In genomic region chr7:27151341-27151944, GRCh38 we compare ENCODE assay signal across 8 cellular contexts. TPM values are rescaled to one million over a fixed set of nuclear protein-coding genes. Genes with fewer than 3 reads are reported as not detected.
DNase-seq lines count a peak whose midpoint lies in the region; ATAC-seq and TF ChIP-seq lines count a peak whose summit lies in the region.

No MANE protein-coding gene starts in this region.

- no peaks in the 10 kb centered on the region for H3K79me2 ChIP-seq in SK-N-SH (ENCODE audit: insufficient read depth)

- TF ChIP-seq EP300 in SK-N-SH (IDR thresholded peaks at IDR 0.05; ENCODE audit: borderline replicate concordance in 1 of 2, low read depth in 1 of 2, low read length in 1 of 2) (no peak), stomach (IDR thresholded peaks at IDR 0.05) (no peak)

- DNase-seq in SK-N-SH (no peak), stomach (no peak), kidney glomerular epithelial cell (lab: John Stamatoyannopoulos, UW) (no peak), DMS153 (lab: John Stamatoyannopoulos, UW) (no peak), AG08396 (ENCODE audit: low spot score) (no peak)

- TF ChIP-seq RAD21 in SK-N-SH (IDR thresholded peaks at IDR 0.05; ENCODE audit: low read length), result no peak

- peaks cover 100% of the 10 kb centered on the region for H3K27me3 ChIP-seq in SK-N-SH (ENCODE audit: insufficient read depth)
- peaks cover 100% of the 10 kb centered on the region for H3K27me3 ChIP-seq in iPS-20b (ENCODE audit: insufficient read depth, low read length)
- H3K27me3 ChIP-seq in stomach, result peaks cover 10 to 100% (median 93%) of the 10 kb centered on the region in 3 donors

- H3K9ac ChIP-seq in SK-N-SH (no peak overlapping the region), iPS-20b (ENCODE audit: low read depth, low read length) (no peak overlapping the region)

- POLR2A ChIA-PET in SK-N-SH (lab: Yijun Ruan, JAX), result no interaction called here

- WGBS in SK-N-SH (ENCODE audit: low lambda C conversion rate), result 27% methylated on average over 24 of the region's 27 CpGs
- WGBS in stomach, 5 donors, result 7 to 17% (median 9%) methylated on average over 20 to 27 of the region's 27 CpGs

- TF ChIP-seq POLR2A in stomach (IDR thresholded peaks at IDR 0.05), result no peak

- CTCF ChIA-PET in SK-N-SH (lab: Yijun Ruan, JAX), result interaction anchor here (0.6 to 10.9 kb wide), 37 partner anchors 7 to 1259 kb away, joined by 3 to 270 read pairs (median 5); partner anchors contain the start of genes HOXA10, HOXA13, HOXA4 and HOXA7

- intact Hi-C loops in stomach (cut with DNase I; ENCODE audit: low total_unique reads), result no loop called here

- no peak for ATAC-seq in SK-N-SH treated with all-trans-retinoic acid at 6 μM for 48 hours

- no peaks in the 10 kb centered on the region for H3K9me2 ChIP-seq in SK-N-SH

- H3K9me3 ChIP-seq in SK-N-SH, result no peaks in the 10 kb centered on the region
- H3K9me3 ChIP-seq in iPS-20b (ENCODE audit: insufficient read depth, low read depth, low read length), result peaks cover 19% of the 10 kb centered on the region; the same call in 1 of the 2 replicates
- peaks cover 0 to 9% (median 0%) of the 10 kb centered on the region in 4 donors for H3K9me3 ChIP-seq in stomach

- no peak overlapping the region for H3K27ac ChIP-seq in SK-N-SH (ENCODE audit: low read depth in 2 of 2, low read length in 1 of 2)
- H3K27ac ChIP-seq in iPS-20b (ENCODE audit: low read length), result no peak overlapping the region
- H3K27ac ChIP-seq in stomach, result peak overlapping the region; percentile 72 to 99 (median 88)

- H3K4me1 ChIP-seq in SK-N-SH (ENCODE audit: control insufficient read depth in 1 of 2, insufficient read depth in 2 of 2, low read depth in 1 of 2, low read length in 1 of 2) (peaks cover 0 to 9% of the 10 kb centered on the region in 2 experiments; a peak in 1 of 4 replicates), iPS-20b (ENCODE audit: insufficient read depth, low read length) (no peaks in the 10 kb centered on the region), stomach (peaks cover 20 to 74% (median 60%) of the 10 kb centered on the region in 4 donors)

- H4K20me1 ChIP-seq in SK-N-SH (ENCODE audit: insufficient read depth), result peaks cover 6% of the 10 kb centered on the region; the same call in 1 of the 2 replicates

- H2AFZ ChIP-seq in SK-N-SH (ENCODE audit: low read depth), result peak overlapping the region; percentile 73; the same call in 1 of the 2 replicates

- TF ChIP-seq CTCF in SK-N-SH (IDR thresholded peaks at IDR 0.05) (no peak), WI38 (IDR thresholded peaks at IDR 0.05; ENCODE audit: low read depth, low read length) (no peak), stomach (IDR thresholded peaks at IDR 0.05) (no peak)

- H3K36me3 ChIP-seq in SK-N-SH (replicated peaks in 1 of 2; ENCODE audit: control insufficient read depth in 1 of 2, insufficient read depth in 2 of 2, low read length in 1 of 2), result no peaks in the 10 kb centered on the region
- H3K36me3 ChIP-seq in iPS-20b (ENCODE audit: insufficient read depth, low read depth, low read length), result no peaks in the 10 kb centered on the region
- no peaks in the 10 kb centered on the region for H3K36me3 ChIP-seq in stomach

- no peaks in the 10 kb centered on the region for H3F3A ChIP-seq in SK-N-SH (replicated peaks; ENCODE audit: insufficient read depth)

- peak overlapping the region; percentile 32 to 63; a peak in 3 of 4 replicates for H3K4me3 ChIP-seq in SK-N-SH (ENCODE audit: low read depth in 2 of 2, low read length in 1 of 2)
- H3K4me3 ChIP-seq in WI38 (ENCODE audit: low read depth, low read length), result peak overlapping the region; percentile 54
- H3K4me3 ChIP-seq in iPS-20b (ENCODE audit: low read length), result peak overlapping the region; percentile 29; the same call in 1 of the 2 replicates
- peak overlapping the region; percentile 46 to 64 (median 52) for H3K4me3 ChIP-seq in stomach

- peak overlapping the region; percentile 76 for H3K4me2 ChIP-seq in SK-N-SH

TF ChIP-seq in SK-N-SH, 30 proteins besides CTCF, POLR2A, EP300 and RAD21 (continues in another document):
- TF ChIP-seq FOXM1 (IDR thresholded peaks at IDR 0.05; ENCODE audit: low read depth) (no peak), TEAD4 (IDR thresholded peaks at IDR 0.05; ENCODE audit: borderline replicate concordance, insufficient read depth) (no peak), SMC3 (IDR thresholded peaks at IDR 0.05; ENCODE audit: low read depth, low read length) (no peak), CHD2 (IDR thresholded peaks at IDR 0.05; ENCODE audit: low read length, partially characterized antibody) (no peak), JUND (IDR thresholded peaks at IDR 0.05) (no peak)
- TF ChIP-seq, protein P1, sequence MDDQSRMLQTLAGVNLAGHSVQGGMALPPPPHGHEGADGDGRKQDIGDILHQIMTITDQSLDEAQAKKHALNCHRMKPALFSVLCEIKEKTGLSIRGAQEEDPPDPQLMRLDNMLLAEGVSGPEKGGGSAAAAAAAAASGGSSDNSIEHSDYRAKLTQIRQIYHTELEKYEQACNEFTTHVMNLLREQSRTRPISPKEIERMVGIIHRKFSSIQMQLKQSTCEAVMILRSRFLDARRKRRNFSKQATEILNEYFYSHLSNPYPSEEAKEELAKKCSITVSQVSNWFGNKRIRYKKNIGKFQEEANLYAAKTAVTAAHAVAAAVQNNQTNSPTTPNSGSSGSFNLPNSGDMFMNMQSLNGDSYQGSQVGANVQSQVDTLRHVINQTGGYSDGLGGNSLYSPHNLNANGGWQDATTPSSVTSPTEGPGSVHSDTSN (IDR thresholded peaks at IDR 0.05), result no peak

TF ChIP-seq in SK-N-SH treated with all-trans-retinoic acid at 6 μM for 48 hours, 23 proteins besides CTCF, POLR2A, EP300 and RAD21 (continues in another document):
- no peak for TF ChIP-seq PPARA (CRISPR knock-in tag; IDR thresholded peaks at IDR 0.05; ENCODE audit: borderline replicate concordance)
- TF ChIP-seq GLIS3 (CRISPR knock-in tag; IDR thresholded peaks at IDR 0.05), result no peak
- TF ChIP-seq SNAI2 (CRISPR knock-in tag; IDR thresholded peaks at IDR 0.05), result no peak
- TF ChIP-seq ESRRG (CRISPR knock-in tag; IDR thresholded peaks at IDR 0.05), result no peak
- no peak for TF ChIP-seq TCF4 (CRISPR knock-in tag; IDR thresholded peaks at IDR 0.05; ENCODE audit: borderline replicate concordance)
- TF ChIP-seq CSDC2 (CRISPR knock-in tag; IDR thresholded peaks at IDR 0.05), result no peak
- TF ChIP-seq ZNF8 (CRISPR knock-in tag; IDR thresholded peaks at IDR 0.05), result no peak
- TF ChIP-seq ZNF565 (CRISPR knock-in tag; conservative IDR thresholded peaks at IDR 0.05; ENCODE audit: low read depth), result no peak
- TF ChIP-seq BACH2 (CRISPR knock-in tag; IDR thresholded peaks at IDR 0.05; ENCODE audit: borderline replicate concordance), result no peak
- TF ChIP-seq, protein P2, sequence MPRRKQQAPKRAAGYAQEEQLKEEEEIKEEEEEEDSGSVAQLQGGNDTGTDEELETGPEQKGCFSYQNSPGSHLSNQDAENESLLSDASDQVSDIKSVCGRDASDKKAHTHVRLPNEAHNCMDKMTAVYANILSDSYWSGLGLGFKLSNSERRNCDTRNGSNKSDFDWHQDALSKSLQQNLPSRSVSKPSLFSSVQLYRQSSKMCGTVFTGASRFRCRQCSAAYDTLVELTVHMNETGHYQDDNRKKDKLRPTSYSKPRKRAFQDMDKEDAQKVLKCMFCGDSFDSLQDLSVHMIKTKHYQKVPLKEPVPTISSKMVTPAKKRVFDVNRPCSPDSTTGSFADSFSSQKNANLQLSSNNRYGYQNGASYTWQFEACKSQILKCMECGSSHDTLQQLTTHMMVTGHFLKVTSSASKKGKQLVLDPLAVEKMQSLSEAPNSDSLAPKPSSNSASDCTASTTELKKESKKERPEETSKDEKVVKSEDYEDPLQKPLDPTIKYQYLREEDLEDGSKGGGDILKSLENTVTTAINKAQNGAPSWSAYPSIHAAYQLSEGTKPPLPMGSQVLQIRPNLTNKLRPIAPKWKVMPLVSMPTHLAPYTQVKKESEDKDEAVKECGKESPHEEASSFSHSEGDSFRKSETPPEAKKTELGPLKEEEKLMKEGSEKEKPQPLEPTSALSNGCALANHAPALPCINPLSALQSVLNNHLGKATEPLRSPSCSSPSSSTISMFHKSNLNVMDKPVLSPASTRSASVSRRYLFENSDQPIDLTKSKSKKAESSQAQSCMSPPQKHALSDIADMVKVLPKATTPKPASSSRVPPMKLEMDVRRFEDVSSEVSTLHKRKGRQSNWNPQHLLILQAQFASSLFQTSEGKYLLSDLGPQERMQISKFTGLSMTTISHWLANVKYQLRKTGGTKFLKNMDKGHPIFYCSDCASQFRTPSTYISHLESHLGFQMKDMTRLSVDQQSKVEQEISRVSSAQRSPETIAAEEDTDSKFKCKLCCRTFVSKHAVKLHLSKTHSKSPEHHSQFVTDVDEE (CRISPR knock-in tag; IDR thresholded peaks at IDR 0.05), result no peak
- no peak for TF ChIP-seq ZFP3 (CRISPR knock-in tag; IDR thresholded peaks at IDR 0.05)

RNA-seq across cellular contexts. Expression of gene HOXA3, which starts 0.9 kb away (rescaled TPM):
- polyA plus RNA-seq in SK-N-SH (2012; rRNA removed) (0.15 TPM in 1 of 2 replicates, not detected in the other), stomach (1 to 10 TPM; 2.8 to 5.2 (median 4.8) TPM)
- not detected in 2 replicates for polyA plus RNA-seq in SK-N-SH (2012; cell fraction: cytosol; rRNA removed)
- not detected in 2 replicates for polyA plus RNA-seq in SK-N-SH (2012; cell fraction: nucleus; rRNA removed)
- 10 to 100 TPM in 1 of 5 donors, 1 to 10 TPM in 2, under 1 TPM in 2; 0.87 to 42.6 (median 5.2) TPM for total RNA-seq in stomach

RNA-seq across cellular contexts. Expression of gene HOXA6, which starts 3.9 kb away (rescaled TPM):
- polyA plus RNA-seq in SK-N-SH (2012; rRNA removed) (not detected in 2 replicates), stomach (under 1 TPM in 1 of 3 donors, not detected in 2; 0.81 TPM)
- polyA plus RNA-seq in SK-N-SH (2012; cell fraction: cytosol; rRNA removed), result not detected in 2 replicates
- polyA plus RNA-seq in SK-N-SH (2012; cell fraction: nucleus; rRNA removed), result not detected in 2 replicates
- total RNA-seq in stomach, result 10 to 100 TPM in 1 of 5 donors, 1 to 10 TPM in 1, not detected in 3; 3.7 to 12.7 TPM

RNA-seq across cellular contexts. Expression of gene HOXA7, which starts 5.0 kb away (rescaled TPM):
- not detected in 2 replicates for polyA plus RNA-seq in SK-N-SH (2012; rRNA removed)
- polyA plus RNA-seq in SK-N-SH (2012; cell fraction: cytosol; rRNA removed), result not detected in 2 replicates
- not detected in 2 replicates for polyA plus RNA-seq in SK-N-SH (2012; cell fraction: nucleus; rRNA removed)
- 10 to 100 TPM in 1 of 5 donors, 1 to 10 TPM in 3, not detected in 1; 1.1 to 34.8 (median 3.3) TPM for total RNA-seq in stomach
- polyA plus RNA-seq in stomach, result 1 to 10 TPM in 1 of 3 donors, under 1 TPM in 2; 0.98 to 7.9 (median 1.00) TPM

RNA-seq across cellular contexts. Expression of gene HOXA5, which starts 8.0 kb away (rescaled TPM):
- polyA plus RNA-seq in SK-N-SH (2012; rRNA removed), result not detected in 2 replicates
- polyA plus RNA-seq in SK-N-SH (2012; cell fraction: cytosol; rRNA removed), result not detected in 2 replicates
- not detected in 2 replicates for polyA plus RNA-seq in SK-N-SH (2012; cell fraction: nucleus; rRNA removed)
- total RNA-seq in stomach, result 10 to 100 TPM in 3 of 5 donors, 1 to 10 TPM in 2; 2.9 to 53.1 (median 18.2) TPM
- 10 to 100 TPM in 1 of 3 donors, 1 to 10 TPM in 2; 7.5 to 12.8 (median 7.8) TPM for polyA plus RNA-seq in stomach

RNA-seq across cellular contexts. Expression of gene HOXA9, which starts 13.9 kb away (rescaled TPM):
- polyA plus RNA-seq in SK-N-SH (2012; rRNA removed) (not detected in 2 replicates), stomach (under 1 TPM in 1 of 3 donors, not detected in 2; 0.25 TPM)
- not detected in 2 replicates for polyA plus RNA-seq in SK-N-SH (2012; cell fraction: cytosol; rRNA removed)
- not detected in 2 replicates for polyA plus RNA-seq in SK-N-SH (2012; cell fraction: nucleus; rRNA removed)
- total RNA-seq in stomach, result 10 to 100 TPM in 1 of 5 donors, not detected in 4; 68.1 TPM

Comparison
In these comparisons a context has a peak if more than half of its experiments do, and no peak if none do; other contexts are left out.
1. H3K27ac ChIP-seq: peak in stomach (5 of 5); none in SK-N-SH (0 of 2) and iPS-20b (single experiment).
2. Peak in every context shown above with its lines, with median percentiles within 50 percentile points of each other: H3K4me3 ChIP-seq.